ENCODE assay signal across 12 cellular contexts in genomic region chr16:22198547-22199293, GRCh38. TPM values are rescaled to one million over a fixed set of nuclear protein-coding genes. Genes with fewer than 3 reads are reported as not detected.
DNase-seq lines count a peak whose midpoint lies in the region; ATAC-seq, FAIRE-seq and TF ChIP-seq lines count a peak whose summit lies in the region.
"Had no signal": no experiment of that assay in that cellular context is flagged by ENCODE, and none has a peak within 500 bp of the region (broad histone marks: within the 10 kb centered on the region; RNA-seq: fewer than 3 reads in every experiment).

No MANE protein-coding gene starts in this region.

- TF ChIP-seq CTCF in foreskin keratinocyte (conservative IDR thresholded peaks at IDR 0.05) (peak; percentile 50), upper lobe of right lung (IDR thresholded peaks at IDR 0.05) (no peak), Calu3 (IDR thresholded peaks at IDR 0.05; ENCODE audit: unreplicated experiment) (no peak)

- no peak overlapping the region for H3K18ac ChIP-seq in neuronal stem cell (ENCODE audit: low read length)

- no peak overlapping the region for H2BK5ac ChIP-seq in neuronal stem cell (ENCODE audit: low read length)

- no peaks in the 10 kb centered on the region for H3K9me3 Mint-ChIP-seq in activated naive CD8-positive, alpha-beta T cell treated with anti-CD3 and anti-CD28 coated beads, Interleukin-2, amount 10 ng/mL, durations not matched to agents 7 days and 5 days
- H3K9me3 Mint-ChIP-seq in activated naive CD8-positive, alpha-beta T cell treated with anti-CD3 and anti-CD28 coated beads, Interleukin-2, amount 50 U/mL, for 24 hours = peaks cover 4% of the 10 kb centered on the region
- peaks cover under 1% of the 10 kb centered on the region for H3K9me3 Mint-ChIP-seq in Calu3 (ENCODE audit: low read depth, unreplicated experiment)

- no peak for DNase-seq in activated naive CD8-positive, alpha-beta T cell treated with anti-CD3 and anti-CD28 coated beads, Interleukin-2, amount 10 ng/mL, durations not matched to agents 7 days and 5 days
- no peak for DNase-seq in activated naive CD8-positive, alpha-beta T cell treated with anti-CD3 and anti-CD28 coated beads, Interleukin-2, amount 50 U/mL, for 24 hours
- DNase-seq in RCC 7860 (ENCODE audit: low spot score) (peak; percentile 28), foreskin keratinocyte (peak; percentile 58 to 78), upper lobe of right lung (no peak), neuronal stem cell (ENCODE audit: low spot score) (no peak), Calu3 (no peak)
- DNase-seq: cortex of kidney, midbrain, NCI-H524 treated with DMSO at 0.1 percent for 48 hours had no signal

- H2BK15ac ChIP-seq in neuronal stem cell (ENCODE audit: low read length) = no peak overlapping the region

- H2AFZ ChIP-seq in neuronal stem cell (ENCODE audit: low read length) = no peak overlapping the region

- H2BK12ac ChIP-seq in neuronal stem cell (ENCODE audit: low read length) = no peak overlapping the region

- H4K8ac ChIP-seq in neuronal stem cell (ENCODE audit: low read depth, low read length) = no peak overlapping the region

- H3K4ac ChIP-seq in neuronal stem cell (ENCODE audit: low read length) = no peak overlapping the region

- H4K91ac ChIP-seq in neuronal stem cell (ENCODE audit: low read depth, low read length, poor library complexity) = no peak overlapping the region

- peaks cover 32% of the 10 kb centered on the region for H3K4me1 Mint-ChIP-seq in activated naive CD8-positive, alpha-beta T cell treated with anti-CD3 and anti-CD28 coated beads, Interleukin-2, amount 10 ng/mL, durations not matched to agents 7 days and 5 days
- H3K4me1 Mint-ChIP-seq in activated naive CD8-positive, alpha-beta T cell treated with anti-CD3 and anti-CD28 coated beads, Interleukin-2, amount 50 U/mL, for 24 hours = peaks cover 30% of the 10 kb centered on the region
- H3K4me1 Mint-ChIP-seq in Calu3 (ENCODE audit: low read depth, unreplicated experiment) = peaks cover 20% of the 10 kb centered on the region

- H3K4me1 ChIP-seq in foreskin keratinocyte (no peaks in the 10 kb centered on the region), upper lobe of right lung (peaks cover 20% of the 10 kb centered on the region), neuronal stem cell (ENCODE audit: control insufficient read depth in 2 of 2, insufficient read depth in 1 of 2, low read depth in 1 of 2, low read length in 2 of 2) (no peaks in the 10 kb centered on the region)

- BruUV-seq in Calu3 (replicated peaks; lab: Mats Ljungman, UMichigan) = no TSS peak

- H3K23ac ChIP-seq in neuronal stem cell (ENCODE audit: low read depth, low read length, poor library complexity) = no peak overlapping the region

- CTCF ChIA-PET in Calu3 (lab: Charles Lee) = no interaction called here

- H3K4me3 ChIP-seq in upper lobe of right lung (no peak overlapping the region), neuronal stem cell (ENCODE audit: low read length in 2 of 2) (no peak overlapping the region)

- H3K27me3 ChIP-seq in foreskin keratinocyte (no peaks in the 10 kb centered on the region), upper lobe of right lung (no peaks in the 10 kb centered on the region), neuronal stem cell (ENCODE audit: control insufficient read depth in 3 of 3, insufficient read depth in 3 of 3, low read depth in 1 of 3, low read length in 3 of 3) (no peaks in the 10 kb centered on the region)

- no peaks in the 10 kb centered on the region for H3K79me1 ChIP-seq in neuronal stem cell (ENCODE audit: low read depth, low read length)

- H3K36me3 Mint-ChIP-seq in activated naive CD8-positive, alpha-beta T cell treated with anti-CD3 and anti-CD28 coated beads, Interleukin-2, amount 10 ng/mL, durations not matched to agents 7 days and 5 days = peaks cover 2% of the 10 kb centered on the region
- peaks cover 3% of the 10 kb centered on the region for H3K36me3 Mint-ChIP-seq in activated naive CD8-positive, alpha-beta T cell treated with anti-CD3 and anti-CD28 coated beads, Interleukin-2, amount 50 U/mL, for 24 hours (ENCODE audit: low read depth)
- peaks cover 31% of the 10 kb centered on the region for H3K36me3 Mint-ChIP-seq in Calu3 (ENCODE audit: insufficient read depth, unreplicated experiment)

- intact Hi-C loops in upper lobe of right lung (cut with DNase I) (loop anchor here (5.0 kb wide), 1 partner anchor 99 kb away; the partner anchor contains the start of gene POLR3E), Calu3 (cut with micrococcal nuclease; ENCODE audit: unreplicated experiment) (loop anchor here (5.0 kb wide), 1 partner anchor 34 kb away; no protein-coding TSS in a partner anchor)

- H3K36me3 ChIP-seq in upper lobe of right lung = no peaks in the 10 kb centered on the region
- H3K36me3 ChIP-seq in neuronal stem cell (replicated peaks in 1 of 2; ENCODE audit: control insufficient read depth in 2 of 2, insufficient read depth in 2 of 2, low read length in 2 of 2) = no peaks in the 10 kb centered on the region

- no peak overlapping the region for H3K9ac ChIP-seq in neuronal stem cell (ENCODE audit: low read depth, low read length, poor library complexity)

- WGBS in neuronal stem cell (ENCODE audit: extremely low coverage in 2 of 2, insufficient read length in 2 of 2, insufficient replicate concordance in 1 of 2), 2 donors = no CpG with 5 or more reads among the region's 7 CpGs

- no peak overlapping the region for H3K27ac Mint-ChIP-seq in activated naive CD8-positive, alpha-beta T cell treated with anti-CD3 and anti-CD28 coated beads, Interleukin-2, amount 10 ng/mL, durations not matched to agents 7 days and 5 days
- H3K27ac Mint-ChIP-seq in activated naive CD8-positive, alpha-beta T cell treated with anti-CD3 and anti-CD28 coated beads, Interleukin-2, amount 50 U/mL, for 24 hours = no peak overlapping the region
- H3K27ac Mint-ChIP-seq in Calu3 (ENCODE audit: unreplicated experiment) = no peak overlapping the region

- H3K9me3 ChIP-seq in upper lobe of right lung (no peaks in the 10 kb centered on the region), neuronal stem cell (replicated peaks in 1 of 2; ENCODE audit: control insufficient read depth in 2 of 2, insufficient read depth in 1 of 2, low read depth in 1 of 2, low read length in 2 of 2) (no peaks in the 10 kb centered on the region)

- no peak overlapping the region for H3K4me2 ChIP-seq in neuronal stem cell (ENCODE audit: insufficient read depth, low read length, poor library complexity, severe bottlenecking)

- H2AK5ac ChIP-seq in neuronal stem cell (ENCODE audit: low read depth, low read length) = no peak overlapping the region

- peaks cover 4% of the 10 kb centered on the region for H3K27me3 Mint-ChIP-seq in activated naive CD8-positive, alpha-beta T cell treated with anti-CD3 and anti-CD28 coated beads, Interleukin-2, amount 10 ng/mL, durations not matched to agents 7 days and 5 days
- H3K27me3 Mint-ChIP-seq in activated naive CD8-positive, alpha-beta T cell treated with anti-CD3 and anti-CD28 coated beads, Interleukin-2, amount 50 U/mL, for 24 hours = peaks cover 3% of the 10 kb centered on the region
- H3K27me3 Mint-ChIP-seq in Calu3 (ENCODE audit: unreplicated experiment) = peaks cover 8% of the 10 kb centered on the region

- peak overlapping the region; percentile 84 for H3K27ac ChIP-seq in foreskin keratinocyte
- H3K27ac ChIP-seq in upper lobe of right lung = peak overlapping the region; percentile 79
- no peak overlapping the region for H3K27ac ChIP-seq in neuronal stem cell (replicated peaks; ENCODE audit: low read length)
- H3K27ac ChIP-seq: C4-2B had no signal

- POLR2A ChIA-PET in activated naive CD8-positive, alpha-beta T cell treated with anti-CD3 and anti-CD28 coated beads, Interleukin-2, amount 10 ng/mL, durations not matched to agents 7 days and 5 days (lab: Charles Lee) = no interaction called here

- no peak for ATAC-seq in activated naive CD8-positive, alpha-beta T cell treated with anti-CD3 and anti-CD28 coated beads, Interleukin-2, amount 10 ng/mL, durations not matched to agents 7 days and 5 days (ENCODE audit: low read depth)
- no peak for ATAC-seq in activated naive CD8-positive, alpha-beta T cell treated with anti-CD3 and anti-CD28 coated beads, Interleukin-2, amount 50 U/mL, for 24 hours
- peak; percentile 6 for ATAC-seq in foreskin keratinocyte
- ATAC-seq in upper lobe of right lung = no peak
- no peak for ATAC-seq in HG03565 (IDR thresholded peaks at IDR 0.05; ENCODE audit: unreplicated experiment)

- no peak overlapping the region for H3K14ac ChIP-seq in neuronal stem cell (ENCODE audit: low read length)

- no peak for FAIRE-seq in RCC 7860 (lab: Jason Lieb, UNC)

- no peak overlapping the region for H2BK120ac ChIP-seq in neuronal stem cell (ENCODE audit: low read depth, low read length)

- peak overlapping the region; percentile 28 for H3K4me3 Mint-ChIP-seq in activated naive CD8-positive, alpha-beta T cell treated with anti-CD3 and anti-CD28 coated beads, Interleukin-2, amount 10 ng/mL, durations not matched to agents 7 days and 5 days
- H3K4me3 Mint-ChIP-seq in activated naive CD8-positive, alpha-beta T cell treated with anti-CD3 and anti-CD28 coated beads, Interleukin-2, amount 50 U/mL, for 24 hours = no peak overlapping the region
- H3K4me3 Mint-ChIP-seq in Calu3 (ENCODE audit: low read depth, unreplicated experiment) = no peak overlapping the region

RNA-seq across cellular contexts. Expression of gene EEF2K, which starts 7.4 kb away (rescaled TPM):
- 10 to 100 TPM; 25.7 to 26.1 TPM for total RNA-seq in activated naive CD8-positive, alpha-beta T cell treated with anti-CD3 and anti-CD28 coated beads, Interleukin-2, amount 10 ng/mL, durations not matched to agents 7 days and 5 days
- total RNA-seq in foreskin keratinocyte (21.4 and 21.6 TPM in 2 replicates), upper lobe of right lung (34.9 TPM), Calu3 (2022) (25.8 and 31.8 TPM in 2 replicates)
- 5.0 and 5.6 TPM in 2 replicates for polyA plus RNA-seq in foreskin keratinocyte
- polyA plus RNA-seq in neuronal stem cell (2013, experiment 1 of 2) = 6.4 TPM
- 7.4 TPM for polyA plus RNA-seq in neuronal stem cell (2013, experiment 2 of 2)

RNA-seq across cellular contexts. Expression of gene SDR42E2, which starts 36.4 kb away (rescaled TPM):
- total RNA-seq in activated naive CD8-positive, alpha-beta T cell treated with anti-CD3 and anti-CD28 coated beads, Interleukin-2, amount 10 ng/mL, durations not matched to agents 7 days and 5 days = under 1 TPM; 0.23 to 0.44 TPM
- total RNA-seq in foreskin keratinocyte (not detected in 2 replicates), upper lobe of right lung (0.14 TPM), Calu3 (2022) (not detected in 2 replicates)
- polyA plus RNA-seq in foreskin keratinocyte = not detected in 2 replicates
- 0.03 TPM for polyA plus RNA-seq in neuronal stem cell (2013, experiment 1 of 2)
- polyA plus RNA-seq in neuronal stem cell (2013, experiment 2 of 2) = 0.01 TPM

Comparison
In these comparisons a context has a peak if more than half of its experiments do, and no peak if none do; other contexts are left out.
1. DNase-seq: peak in RCC 7860 (single experiment) and foreskin keratinocyte (2 of 2); none in activated naive CD8-positive, alpha-beta T cell treated with anti-CD3 and anti-CD28 coated beads, Interleukin-2, amount 10 ng/mL, durations not matched to agents 7 days and 5 days (single experiment), activated naive CD8-positive, alpha-beta T cell treated with anti-CD3 and anti-CD28 coated beads, Interleukin-2, amount 50 U/mL, for 24 hours (single experiment), upper lobe of right lung (single experiment), neuronal stem cell (single experiment) and Calu3 (single experiment).